In genomic region chr2:2845796-2846315, GRCh38 we compare ENCODE assay signal across 16 cellular contexts.
DNase-seq lines count a peak whose midpoint lies in the region.
"Had no signal": no experiment of that assay in that cellular context is flagged by ENCODE, and none has a peak within 500 bp of the region (broad histone marks: within the 10 kb centered on the region; RNA-seq: fewer than 3 reads in every experiment).

No MANE protein-coding gene starts in this region.

- no peaks in the 10 kb centered on the region for H3K36me3 ChIP-seq in subcutaneous abdominal adipose tissue (ENCODE audit: control insufficient read depth in 5 of 5, insufficient read depth in 5 of 5, low read length in 5 of 5)
- H3K36me3 ChIP-seq: HAP-1, MG63 had no signal

- peaks cover 4 to 29% (median 22%) of the 10 kb centered on the region in 5 donors for H3K4me1 ChIP-seq in subcutaneous abdominal adipose tissue (ENCODE audit: control insufficient read depth in 5 of 5, insufficient read depth in 5 of 5, low read length in 5 of 5)
- H3K4me1 ChIP-seq: HAP-1 had no signal

- H3K4me3 ChIP-seq in subcutaneous abdominal adipose tissue (ENCODE audit: low read depth in 1 of 5, low read length in 5 of 5), result no peak overlapping the region
- H3K4me3 ChIP-seq: GM12878, HAP-1, MG63, PC-9 had no signal

- H3K9ac ChIP-seq in subcutaneous abdominal adipose tissue (ENCODE audit: low read length in 5 of 5), result peak overlapping the region in 1 of 5 donors; percentile 23
- H3K9ac ChIP-seq: KMS-11, SK-N-SH had no signal

- H3K27ac ChIP-seq in subcutaneous abdominal adipose tissue (ENCODE audit: low read depth, low read length), result peak overlapping the region; percentile 65
- H3K27ac ChIP-seq: KMS-11, PC-9 had no signal

- no peaks in the 10 kb centered on the region for H3K9me3 ChIP-seq in subcutaneous abdominal adipose tissue (ENCODE audit: control insufficient read depth in 5 of 5, low read length in 5 of 5)
- H3K9me3 ChIP-seq: HAP-1, MG63, SK-N-SH had no signal

- peak; percentile 55 for DNase-seq in DMS79 treated with DMSO at 0.1 percent for 48 hours (lab: John Stamatoyannopoulos, UW)
- no peak for DNase-seq in DMS79 (lab: John Stamatoyannopoulos, UW)
- peak; percentile 59 for DNase-seq in cerebellar cortex (ENCODE audit: low spot score)
- peak; percentile 9 for DNase-seq in midbrain (lab: John Stamatoyannopoulos, UW)
- no peak for DNase-seq in dedifferentiated amniotic fluid mesenchymal stem cell (ENCODE audit: extremely low spot score)
- no peak for DNase-seq in NK-92 treated with Interleukin-12 subunit alpha and Interleukin-12 subunit beta, amount 100 ng/mL, for 24 hours (lab: John Stamatoyannopoulos, UW)
- no peak for DNase-seq in D341Med (ENCODE audit: low spot score)
- DNase-seq: 8988T, MG63, NCI-H226 had no signal

- peaks cover 0 to 2% (median 0%) of the 10 kb centered on the region in 5 donors for H3K27me3 ChIP-seq in subcutaneous abdominal adipose tissue (ENCODE audit: control insufficient read depth in 5 of 5, insufficient read depth in 4 of 5, low read length in 5 of 5)
- H3K27me3 ChIP-seq: MG63 had no signal

Comparison
In these comparisons a context has a peak if more than half of its experiments do, and no peak if none do; other contexts are left out.
1. DNase-seq: peak in DMS79 treated with DMSO at 0.1 percent for 48 hours (single experiment), cerebellar cortex (single experiment) and midbrain (single experiment); none in DMS79 (single experiment), dedifferentiated amniotic fluid mesenchymal stem cell (single experiment), NK-92 treated with Interleukin-12 subunit alpha and Interleukin-12 subunit beta, amount 100 ng/mL, for 24 hours (single experiment) and D341Med (single experiment).